16 cellular contexts compared by ENCODE assay signal in the genomic region with DNA sequence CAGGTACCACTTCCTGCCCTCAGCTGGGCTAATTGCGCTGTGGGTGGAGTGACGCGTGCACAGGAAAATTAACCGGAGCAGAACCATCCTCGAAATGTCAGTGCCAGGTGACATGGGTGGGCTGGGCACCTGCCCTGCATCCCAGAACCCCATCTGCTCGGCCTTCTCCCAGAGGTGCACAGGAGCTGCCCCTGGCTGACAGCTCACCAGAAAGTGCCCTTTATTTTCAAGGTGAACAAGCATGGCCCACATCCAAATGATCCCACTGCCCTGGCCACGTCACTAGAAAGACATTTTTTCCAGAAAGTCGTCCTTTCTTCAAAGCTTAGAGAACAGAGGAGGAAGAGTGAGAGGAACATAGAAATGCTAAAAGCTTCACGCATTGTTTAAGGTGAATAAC. TPM values are rescaled to one million over a fixed set of nuclear protein-coding genes. Genes with fewer than 3 reads are reported as not detected.
A peak's percentile ranks its signal among the peaks of the same experiment; 100 is the strongest.
DNase-seq lines count a peak whose midpoint lies in the region; ATAC-seq and TF ChIP-seq lines count a peak whose summit lies in the region.
"Had no signal": no experiment of that assay in that cellular context is flagged by ENCODE, and none has a peak within 500 bp of the region (broad histone marks: within the 10 kb centered on the region; RNA-seq: fewer than 3 reads in every experiment).

No MANE protein-coding gene starts in this region.

- H3K9me3 ChIP-seq in GM23248 (ENCODE audit: low read depth) (no peaks in the 10 kb centered on the region), smooth muscle cell (replicated peaks; ENCODE audit: low read depth) (no peaks in the 10 kb centered on the region), right cardiac atrium (ENCODE audit: control insufficient read depth, low read length) (no peaks in the 10 kb centered on the region)
- H3K9me3 ChIP-seq: left ventricle myocardium inferior, ovary had no signal

- H2AFZ ChIP-seq in GM23248 (no peak overlapping the region), smooth muscle cell (ENCODE audit: low read depth) (no peak overlapping the region)

- H3K4me3 ChIP-seq in GM23248: no peak overlapping the region
- no peak overlapping the region for H3K4me3 ChIP-seq in epithelial cell of esophagus (ENCODE audit: low read length)
- H3K4me3 ChIP-seq in smooth muscle cell: no peak overlapping the region
- H3K4me3 ChIP-seq in coronary artery: no peak overlapping the region
- no peak overlapping the region for H3K4me3 ChIP-seq in right cardiac atrium (ENCODE audit: low read length)
- H3K4me3 ChIP-seq: left ventricle myocardium inferior, ovary had no signal

- H3K27me3 ChIP-seq in GM23248 (replicated peaks; ENCODE audit: insufficient read depth): no peaks in the 10 kb centered on the region
- peaks cover 24% of the 10 kb centered on the region for H3K27me3 ChIP-seq in smooth muscle cell (ENCODE audit: low read depth)
- H3K27me3 ChIP-seq in right cardiac atrium (ENCODE audit: control insufficient read depth, insufficient read depth): no peaks in the 10 kb centered on the region
- H3K27me3 ChIP-seq: ovary had no signal

- 69 to 75% methylated on average over 9 of the region's 9 CpGs for WGBS in GM23248 (ENCODE audit: low coverage in 1 of 2, low lambda C conversion rate in 2 of 2, missing lambda C conversion rate in 2 of 2), 2 experiments
- WGBS in smooth muscle cell (ENCODE audit: low lambda C conversion rate): 81% methylated on average over 9 of the region's 9 CpGs
- 84% methylated on average over 9 of the region's 9 CpGs for WGBS in right cardiac atrium

- intact Hi-C loops in right cardiac atrium (cut with DNase I): loop anchor here in 1 of 4 donors (10.0 kb wide), 1 partner anchor 63 kb away; no protein-coding TSS in a partner anchor

- H3K27ac ChIP-seq in GM23248 (peak overlapping the region; percentile 49), RWPE1 (peak overlapping the region; percentile 98), smooth muscle cell (ENCODE audit: low read depth) (peak overlapping the region; percentile 87), coronary artery (no peak overlapping the region), right cardiac atrium (ENCODE audit: low read length) (no peak overlapping the region)
- H3K27ac ChIP-seq: left ventricle myocardium inferior, ovary had no signal

- in situ Hi-C loops in GM23248 (cut with MboI): no loop called here

- H4K20me1 ChIP-seq in GM23248 (ENCODE audit: insufficient read depth) (no peaks in the 10 kb centered on the region), smooth muscle cell (ENCODE audit: low read depth) (no peaks in the 10 kb centered on the region)

- POLR2A ChIA-PET in RWPE1 (lab: Yijun Ruan, JAX; ENCODE audit: low non-redundant PET): no interaction called here

- H3K79me2 ChIP-seq in GM23248 (ENCODE audit: insufficient read depth) (no peaks in the 10 kb centered on the region), smooth muscle cell (ENCODE audit: low read depth) (no peaks in the 10 kb centered on the region)

- CTCF ChIA-PET in RWPE1 (lab: Yijun Ruan, JAX): interaction anchor here (0.6 to 1.1 kb wide), 7 partner anchors 24 to 1334 kb away, joined by 3 to 5 read pairs (median 3); no protein-coding TSS in a partner anchor

- ATAC-seq in right cardiac atrium: no peak
- ATAC-seq: activated CD8-positive, alpha-beta T cell treated with anti-CD3 and anti-CD28 coated beads, Interleukin-2, amount 10 ng/mL, durations not matched to agents 7 days and 5 days had no signal

- DNase-seq in GM23248 (peak; percentile 17), RWPE1 (ENCODE audit: low spot score) (no peak), epithelial cell of esophagus (ENCODE audit: low read depth) (peak; percentile 32), smooth muscle cell (lab: John Stamatoyannopoulos, UW; ENCODE audit: unreplicated experiment) (no peak), coronary artery (ENCODE audit: low spot score) (no peak), NCI-H2196 treated with DMSO at 0.1 percent for 48 hours (lab: John Stamatoyannopoulos, UW; ENCODE audit: unreplicated experiment) (no peak), right cardiac atrium (no peak)
- DNase-seq: activated B cell treated with CpG ODN at 0.5 μM for 24 hours; activated CD8-positive, alpha-beta T cell treated with anti-CD3 and anti-CD28 coated beads, Interleukin-2, amount 10 ng/mL, durations not matched to agents 7 days and 5 days; C1 segment of cervical spinal cord; left ventricle myocardium inferior; MM.1S; NCI-H187; NCI-H446; ovary; stimulated activated CD4-positive, alpha-beta T cell treated with anti-CD3 and anti-CD28 coated beads, Interleukin-4, amount 100 ng/mL, for 4 hours had no signal

- no peaks in the 10 kb centered on the region for H3K9me2 ChIP-seq in GM23248 (ENCODE audit: insufficient read depth)

- H3F3A ChIP-seq in GM23248 (ENCODE audit: insufficient read depth): peaks cover 19% of the 10 kb centered on the region
- peaks cover 11% of the 10 kb centered on the region for H3F3A ChIP-seq in smooth muscle cell (ENCODE audit: low read depth)

- no peak for TF ChIP-seq CTCF in RWPE1 (conservative IDR thresholded peaks at IDR 0.05; ENCODE audit: low read depth)
- no peak for TF ChIP-seq CTCF in epithelial cell of esophagus (IDR thresholded peaks at IDR 0.05; ENCODE audit: insufficient read depth, low read depth, low read length, missing control alignments)
- no peak for TF ChIP-seq CTCF in smooth muscle cell (IDR thresholded peaks at IDR 0.05; ENCODE audit: borderline replicate concordance, insufficient read depth, poor library complexity, severe bottlenecking)
- TF ChIP-seq CTCF in coronary artery (IDR thresholded peaks at IDR 0.05): no peak

- H3K36me3 ChIP-seq in GM23248 (ENCODE audit: low read depth): no peaks in the 10 kb centered on the region
- H3K36me3 ChIP-seq in smooth muscle cell (ENCODE audit: low read depth): no peaks in the 10 kb centered on the region
- H3K36me3 ChIP-seq: left ventricle myocardium inferior, ovary had no signal

- H3K4me1 ChIP-seq in GM23248 (ENCODE audit: insufficient read depth): peaks cover 12% of the 10 kb centered on the region
- H3K4me1 ChIP-seq in smooth muscle cell (ENCODE audit: low read depth): peaks cover 5% of the 10 kb centered on the region
- H3K4me1 ChIP-seq in right cardiac atrium (ENCODE audit: control insufficient read depth, insufficient read depth, low read length): no peaks in the 10 kb centered on the region

- no peak overlapping the region for H3K9ac ChIP-seq in GM23248
- H3K9ac ChIP-seq in smooth muscle cell (ENCODE audit: low read depth): peak overlapping the region; percentile 63

- H3K4me2 ChIP-seq in GM23248 (ENCODE audit: unreplicated experiment): peak overlapping the region; percentile 22
- H3K4me2 ChIP-seq in smooth muscle cell: peak overlapping the region; percentile 32

RNA-seq across cellular contexts. Expression of a gene that starts 4.1 kb away (rescaled TPM):
- total RNA-seq in GM23248 (2014; rRNA removed; shearing (Covaris generic)): 0.89 and 1.1 TPM in 2 replicates
- polyA plus RNA-seq in GM23248 (2016; fragmentation: Nextera tagmentation; extraction: Ambion mirVana) (0.19 and 0.48 TPM in 2 replicates), smooth muscle cell (0.39 and 0.63 TPM in 2 replicates), right cardiac atrium (0.05 TPM)
- total RNA-seq in smooth muscle cell (0.67 and 1.3 TPM in 2 replicates), right cardiac atrium (under 1 TPM in 2 of 4 donors, not detected in 2; 0.03 to 0.06 TPM)
- total RNA-seq: activated B cell treated with CpG ODN at 0.5 μM for 24 hours, left ventricle myocardium inferior had no signal

RNA-seq across cellular contexts. Expression of a gene that starts 54.8 kb away (rescaled TPM):
- not detected in 2 replicates for total RNA-seq in GM23248 (2014; rRNA removed; shearing (Covaris generic))
- polyA plus RNA-seq in GM23248 (2016; fragmentation: Nextera tagmentation; extraction: Ambion mirVana) (0.32 TPM in 1 of 2 replicates, not detected in the other), smooth muscle cell (0.40 and 1.2 TPM in 2 replicates), right cardiac atrium (9.6 TPM)
- total RNA-seq in smooth muscle cell (not detected in 2 replicates), right cardiac atrium (10 to 100 TPM in 3 of 4 donors, 1 to 10 TPM in 1; 9.0 to 14.1 (median 10.6) TPM)

Comparison
In these comparisons a context has a peak if more than half of its experiments do, and no peak if none do; other contexts are left out.
1. DNase-seq: peak in GM23248 (single experiment) and epithelial cell of esophagus (single experiment); none in RWPE1 (single experiment), smooth muscle cell (single experiment), coronary artery (single experiment), NCI-H2196 treated with DMSO at 0.1 percent for 48 hours (single experiment) and right cardiac atrium (0 of 3).
2. H3K27ac ChIP-seq: peak in GM23248 (single experiment), RWPE1 (single experiment) and smooth muscle cell (single experiment); none in coronary artery (0 of 2) and right cardiac atrium (single experiment).